Comparison of ENCODE assay signal across 26 cellular contexts in the genomic region with DNA sequence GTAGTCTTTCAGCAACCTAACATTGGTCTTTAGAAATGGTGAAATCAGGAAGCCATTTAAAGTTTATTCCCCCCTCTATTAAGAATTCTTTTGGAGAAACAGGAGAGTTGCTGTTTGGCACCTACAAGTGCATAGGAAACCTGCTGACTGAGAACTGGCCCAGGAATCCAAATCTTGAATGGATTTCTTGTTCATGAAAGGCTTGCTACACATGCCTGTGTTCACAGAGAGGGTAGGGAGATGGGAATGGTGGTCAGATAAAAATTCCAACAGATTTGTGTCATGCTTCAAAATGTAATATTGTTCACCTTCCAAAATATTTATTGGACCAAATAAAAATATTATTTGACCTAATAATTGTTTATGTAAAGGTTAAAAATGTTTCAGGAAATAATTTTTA. TPM values are rescaled to one million over a fixed set of nuclear protein-coding genes. Genes with fewer than 3 reads are reported as not detected.
A peak's percentile ranks its signal among the peaks of the same experiment; 100 is the strongest.
DNase-seq lines count a peak whose midpoint lies in the region; ATAC-seq, FAIRE-seq and TF ChIP-seq lines count a peak whose summit lies in the region.
"Had no signal": no experiment of that assay in that cellular context is flagged by ENCODE, and none has a peak within 500 bp of the region (broad histone marks: within the 10 kb centered on the region; RNA-seq: fewer than 3 reads in every experiment).

No MANE protein-coding gene starts in this region.

- BruUV-seq in mammary epithelial cell (replicated peaks; lab: Mats Ljungman, UMichigan) = no TSS peak
- BruUV-seq in MCF 10A (replicated peaks; lab: Mats Ljungman, UMichigan) = no TSS peak

- H2AFZ ChIP-seq in mammary epithelial cell (ENCODE audit: low read depth, low read length) (peak overlapping the region; percentile 71), smooth muscle cell (ENCODE audit: low read depth) (no peak overlapping the region)

- DNase-seq in mammary epithelial cell (peak; percentile 41), MCF 10A (ENCODE audit: unreplicated experiment) (no peak), astrocyte of the hippocampus (ENCODE audit: low read depth, low spot score) (peak; percentile 63), non-pigmented ciliary epithelial cell (ENCODE audit: low read depth) (peak; percentile 13), GM10266 (ENCODE audit: extremely low spot score) (no peak), smooth muscle cell (lab: John Stamatoyannopoulos, UW; ENCODE audit: unreplicated experiment) (no peak), H54 (ENCODE audit: insufficient read length, low spot score) (no peak)
- DNase-seq: 8988T, ACHN, BE2C, DMS153, DND-41, H7, NCI-H1048, NCI-H1417, NCI-H1694, NCI-H2029 treated with DMSO at 0.1 percent for 48 hours, NCI-H526 treated with DMSO at 0.1 percent for 48 hours, Peyer's patch had no signal

- CTCF ChIA-PET in mammary epithelial cell (lab: Charles Lee; ENCODE audit: low non-redundant PET) = no interaction called here
- CTCF ChIA-PET in MCF 10A (lab: Yijun Ruan, JAX) = interaction anchor here (0.7 kb wide), 1 partner anchor 1202 kb away, joined by 3 read pairs; no protein-coding TSS in a partner anchor

- in situ Hi-C loops in mammary epithelial cell (cut with MboI; ENCODE audit: low sequenced_read_pairs in 2 of 2) = no loop called here

- no peak overlapping the region for H3K27ac Mint-ChIP-seq in MCF 10A (ENCODE audit: low read depth, unreplicated experiment)
- H3K27ac Mint-ChIP-seq: CD14-positive monocyte had no signal

- H3K36me3 ChIP-seq in mammary epithelial cell (ENCODE audit: insufficient read depth, low read length) = no peaks in the 10 kb centered on the region
- H3K36me3 ChIP-seq in smooth muscle cell (ENCODE audit: low read depth) = no peaks in the 10 kb centered on the region
- H3K36me3 ChIP-seq: BE2C, Peyer's patch had no signal

- POLR2A ChIA-PET in MCF 10A (lab: Yijun Ruan, JAX) = interaction anchor here (0.6 to 0.7 kb wide), 4 partner anchors 31 to 747 kb away, joined by 3 read pairs; no protein-coding TSS in a partner anchor

- no peak overlapping the region for H3K9ac ChIP-seq in mammary epithelial cell (ENCODE audit: insufficient read depth, low read length)
- H3K9ac ChIP-seq in smooth muscle cell (ENCODE audit: low read depth) = no peak overlapping the region

- TF ChIP-seq POLR2A in H54 (IDR thresholded peaks at IDR 0.05; ENCODE audit: low read depth, low read length) = no peak

- H3K4me2 ChIP-seq in mammary epithelial cell (ENCODE audit: insufficient read depth, low read depth, low read length) (peak overlapping the region; percentile 26), smooth muscle cell (no peak overlapping the region)

- ATAC-seq in HG03045 (IDR thresholded peaks at IDR 0.05; ENCODE audit: unreplicated experiment) = no peak
- ATAC-seq: K562, SK-N-SH treated with all-trans-retinoic acid at 6 μM for 48 hours had no signal

- H3K4me3 ChIP-seq in mammary epithelial cell (replicated peaks in 1 of 3; ENCODE audit: insufficient read depth in 1 of 3, low read depth in 2 of 3, low read length in 3 of 3) = no peak overlapping the region
- H3K4me3 ChIP-seq in smooth muscle cell = no peak overlapping the region
- H3K4me3 ChIP-seq: K562, Peyer's patch had no signal

- no peaks in the 10 kb centered on the region for H3K9me3 ChIP-seq in mammary epithelial cell (replicated peaks; ENCODE audit: insufficient read depth, low read length)
- no peaks in the 10 kb centered on the region for H3K9me3 ChIP-seq in smooth muscle cell (replicated peaks; ENCODE audit: low read depth)
- H3K9me3 ChIP-seq: BE2C, Peyer's patch had no signal

- intact Hi-C loops in mammary epithelial cell (cut with micrococcal nuclease) = no loop called here
- intact Hi-C loops in MCF 10A (cut with micrococcal nuclease) = no loop called here

- H4K20me1 ChIP-seq in mammary epithelial cell (ENCODE audit: insufficient read depth, low read length) = no peaks in the 10 kb centered on the region
- no peaks in the 10 kb centered on the region for H4K20me1 ChIP-seq in smooth muscle cell (ENCODE audit: low read depth)

- H3K9me3 Mint-ChIP-seq in MCF 10A (ENCODE audit: unreplicated experiment) = no peaks in the 10 kb centered on the region

- H3K4me1 ChIP-seq in mammary epithelial cell (ENCODE audit: insufficient read depth, low read length) (peaks cover 2% of the 10 kb centered on the region), smooth muscle cell (ENCODE audit: low read depth) (no peaks in the 10 kb centered on the region)

- no peaks in the 10 kb centered on the region for H3K36me3 Mint-ChIP-seq in MCF 10A (ENCODE audit: insufficient read depth, unreplicated experiment)
- H3K36me3 Mint-ChIP-seq: CD14-positive monocyte had no signal

- H3K79me2 ChIP-seq in mammary epithelial cell (ENCODE audit: insufficient read depth, low read length) (no peaks in the 10 kb centered on the region), smooth muscle cell (ENCODE audit: low read depth) (no peaks in the 10 kb centered on the region)

- H3K27me3 ChIP-seq in mammary epithelial cell (ENCODE audit: insufficient read depth, low read length) (no peaks in the 10 kb centered on the region), smooth muscle cell (ENCODE audit: low read depth) (no peaks in the 10 kb centered on the region)
- H3K27me3 ChIP-seq: BE2C, Peyer's patch had no signal

- H3F3A ChIP-seq in smooth muscle cell (ENCODE audit: low read depth) = no peaks in the 10 kb centered on the region

- dilution Hi-C loops in mammary epithelial cell (cut with HindIII; ENCODE audit: low sequenced_read_pairs) = no loop called here

- H3K27ac ChIP-seq in mammary epithelial cell (ENCODE audit: insufficient read depth, low read depth, low read length) = no peak overlapping the region
- H3K27ac ChIP-seq in smooth muscle cell (ENCODE audit: low read depth) = no peak overlapping the region
- H3K27ac ChIP-seq: Peyer's patch had no signal

- peaks cover 12% of the 10 kb centered on the region for H3K4me1 Mint-ChIP-seq in MCF 10A (ENCODE audit: insufficient read depth, unreplicated experiment)
- H3K4me1 Mint-ChIP-seq: CD14-positive monocyte had no signal

- no peak for FAIRE-seq in H54 (lab: Jason Lieb, UNC)
- FAIRE-seq: GM19239, HTR-8/SVneo, K562 had no signal

- TF ChIP-seq CTCF in mammary epithelial cell (conservative IDR thresholded peaks at IDR 0.05 in 1 of 2, IDR thresholded peaks at IDR 0.05 in 1 of 2; ENCODE audit: extremely low read depth in 1 of 2, insufficient read depth in 1 of 2, low read depth in 1 of 2, low read length in 2 of 2) (no peak), MCF 10A (IDR thresholded peaks at IDR 0.05; ENCODE audit: unreplicated experiment) (no peak), GM10266 (IDR thresholded peaks at IDR 0.05; ENCODE audit: control insufficient read depth, insufficient read depth, low read depth, missing control alignments) (no peak), smooth muscle cell (IDR thresholded peaks at IDR 0.05; ENCODE audit: borderline replicate concordance, insufficient read depth, poor library complexity, severe bottlenecking) (no peak)

- H3K27me3 Mint-ChIP-seq in MCF 10A (ENCODE audit: insufficient read depth, unreplicated experiment) = no peaks in the 10 kb centered on the region

- no peak overlapping the region for H3K4me3 Mint-ChIP-seq in MCF 10A (ENCODE audit: unreplicated experiment)
- H3K4me3 Mint-ChIP-seq: CD14-positive monocyte had no signal

RNA-seq across cellular contexts. Expression of gene ZPLD1, which starts 24.2 kb away (rescaled TPM):
- total RNA-seq in mammary epithelial cell (1 to 10 TPM; 1.2 to 3.8 TPM), MCF 10A (2022) (0.12 and 0.22 TPM in 2 replicates), smooth muscle cell (0.67 TPM in 1 of 2 replicates, not detected in the other)
- polyA plus RNA-seq in mammary epithelial cell (0.82 TPM), smooth muscle cell (0.22 TPM in 1 of 2 replicates, not detected in the other)
- polyA minus RNA-seq in mammary epithelial cell = 3.7 TPM
- total RNA-seq: H7, K562, NCI-H460, Peyer's patch had no signal
- polyA plus RNA-seq: CD14-positive monocyte had no signal

Comparison
In these comparisons a context has a peak if more than half of its experiments do, and no peak if none do; other contexts are left out.
1. DNase-seq: peak in mammary epithelial cell (single experiment), astrocyte of the hippocampus (single experiment) and non-pigmented ciliary epithelial cell (single experiment); none in MCF 10A (single experiment), GM10266 (single experiment), smooth muscle cell (single experiment) and H54 (single experiment).